ENCODE assay signal across 9 cellular contexts in genomic region chr3:195583831-195584542, GRCh38. TPM values are rescaled to one million over a fixed set of nuclear protein-coding genes. Genes with fewer than 3 reads are reported as not detected.
DNase-seq lines count a peak whose midpoint lies in the region; ATAC-seq, FAIRE-seq and TF ChIP-seq lines count a peak whose summit lies in the region.
"Had no signal": no experiment of that assay in that cellular context is flagged by ENCODE, and none has a peak within 500 bp of the region (broad histone marks: within the 10 kb centered on the region; RNA-seq: fewer than 3 reads in every experiment).

Gene APOD, minus strand, starts transcription at chr3:195583940. Its CDS starts 4,479 bp downstream, at chr3:195579461.

- H3K9me3 ChIP-seq in pancreas, result no peaks in the 10 kb centered on the region

- H3K4me3 ChIP-seq in fibroblast of pulmonary artery (replicated peaks; ENCODE audit: low read depth, low read length) (peak within 1 kb of the TSS; percentile 36), pancreas (no peak within 1 kb of the TSS)

- peak in 3 of 4 donors; percentile 46 to 52 (median 52) for ATAC-seq in pancreas
- no peak for ATAC-seq in HG03432 (IDR thresholded peaks at IDR 0.05; ENCODE audit: unreplicated experiment)
- no peak for ATAC-seq in GM19397 (IDR thresholded peaks at IDR 0.05; ENCODE audit: unreplicated experiment)

- H3K36me3 ChIP-seq in pancreas, result no peaks in the 10 kb centered on the region

- TF ChIP-seq CTCF in C4-2B (conservative IDR thresholded peaks at IDR 0.05) (no peak), fibroblast of pulmonary artery (IDR thresholded peaks at IDR 0.05; ENCODE audit: low read length, missing control alignments) (no peak), pancreas (IDR thresholded peaks at IDR 0.05) (no peak)

- no peaks in the 10 kb centered on the region for H3K27me3 ChIP-seq in pancreas

- DNase-seq in NCI-H774 (lab: John Stamatoyannopoulos, UW), result peak; percentile 35
- DNase-seq in fibroblast of pulmonary artery (ENCODE audit: low read depth), result peak; percentile 80
- peak in 1 of 6 donors; percentile 26 for DNase-seq in pancreas
- no peak for DNase-seq in T1000 (lab: John Stamatoyannopoulos, UW)
- DNase-seq in NCI-H526 treated with DMSO at 0.1 percent for 48 hours (lab: John Stamatoyannopoulos, UW), result no peak

- FAIRE-seq in pancreas (lab: Jason Lieb, UNC), result no peak

- H3K27ac ChIP-seq in C4-2B (peak within 1 kb of the TSS; percentile 43), pancreas (no peak within 1 kb of the TSS)

- no peaks in the 10 kb centered on the region for H3K4me1 ChIP-seq in pancreas

- intact Hi-C loops in pancreas (cut with DNase I), result no loop called here

- 56 to 63% methylated on average over 16 of the region's 16 CpGs for WGBS in pancreas, 2 donors

RNA-seq across cellular contexts. Expression of gene APOD, which starts in this region (rescaled TPM):
- total RNA-seq in pancreas, result 100 to 1,000 TPM in 2 of 6 donors, 10 to 100 TPM in 4; 12.1 to 133 (median 54.6) TPM
- 10 to 100 TPM; 47.9 to 75.7 TPM for polyA plus RNA-seq in pancreas
- total RNA-seq: mononuclear cell had no signal

Comparison
In these comparisons a context has a peak if more than half of its experiments do, and no peak if none do; other contexts are left out.
1. DNase-seq: peak in NCI-H774 (single experiment) and fibroblast of pulmonary artery (single experiment); none in T1000 (single experiment) and NCI-H526 treated with DMSO at 0.1 percent for 48 hours (single experiment).
2. ATAC-seq: peak in pancreas (3 of 4); none in HG03432 (single experiment) and GM19397 (single experiment).